ENCODE assay signal across 22 cellular contexts in genomic region chr10:97643586-97643985, GRCh38. TPM values are rescaled to one million over a fixed set of nuclear protein-coding genes. Genes with fewer than 3 reads are reported as not detected.
DNase-seq lines count a peak whose midpoint lies in the region; ATAC-seq and TF ChIP-seq lines count a peak whose summit lies in the region.
"Had no signal": no experiment of that assay in that cellular context is flagged by ENCODE, and none has a peak within 500 bp of the region (broad histone marks: within the 10 kb centered on the region; RNA-seq: fewer than 3 reads in every experiment).

No MANE protein-coding gene starts in this region.

- POLR2A ChIA-PET in OCI-LY7 (lab: Charles Lee), result no interaction called here

- TF ChIP-seq CTCF in OCI-LY7 (conservative IDR thresholded peaks at IDR 0.05; ENCODE audit: low read length) (no peak), retinal pigment epithelial cell (conservative IDR thresholded peaks at IDR 0.05; ENCODE audit: low read depth, low read length) (no peak)

- no peaks in the 10 kb centered on the region for H3K9me3 Mint-ChIP-seq in activated naive CD8-positive, alpha-beta T cell (ENCODE audit: low read depth)
- no peaks in the 10 kb centered on the region for H3K9me3 Mint-ChIP-seq in activated naive CD8-positive, alpha-beta T cell treated with anti-CD3 and anti-CD28 coated beads for 36 hours
- no peaks in the 10 kb centered on the region for H3K9me3 Mint-ChIP-seq in effector memory CD8-positive, alpha-beta T cell

- no peak overlapping the region for H3K4me2 ChIP-seq in OCI-LY7 (ENCODE audit: low read length)

- intact Hi-C loops in OCI-LY7 (cut with micrococcal nuclease; ENCODE audit: unreplicated experiment), result no loop called here

- peaks cover 10% of the 10 kb centered on the region; the same call in 1 of the 2 replicates for H3K79me2 ChIP-seq in OCI-LY7 (ENCODE audit: insufficient read depth, low read depth, low read length)

- H3K36me3 ChIP-seq in OCI-LY7 (ENCODE audit: insufficient read depth, low read length), result peaks cover 12% of the 10 kb centered on the region

- TSS peak; percentile 46 for BruUV-seq in OCI-LY7 (replicated peaks; lab: Mats Ljungman, UMichigan)

- DNase-seq in activated naive CD8-positive, alpha-beta T cell treated with anti-CD3 and anti-CD28 coated beads for 36 hours, result no peak
- no peak for DNase-seq in OCI-LY7 (ENCODE audit: low spot score)
- no peak for DNase-seq in effector memory CD8-positive, alpha-beta T cell
- DNase-seq in retinal pigment epithelial cell (ENCODE audit: low read depth), result no peak
- DNase-seq in KBM-7, result no peak
- no peak for DNase-seq in substantia nigra (lab: John Stamatoyannopoulos, UW)
- DNase-seq: activated effector memory CD4-positive, alpha-beta T cell treated with anti-CD3 and anti-CD28 coated beads, Interleukin-2, amount 50 U/mL, for 16 hours; amygdala; Calu3; cerebellar nuclear complex; effector memory CD4-positive, alpha-beta T cell; heart right ventricle; Karpas-422; NCI-H1105 treated with DMSO at 0.1 percent for 48 hours; psoas muscle; RPMI8226; spleen; SW 1271; testis had no signal

- no peaks in the 10 kb centered on the region for H3K27me3 Mint-ChIP-seq in activated naive CD8-positive, alpha-beta T cell
- no peaks in the 10 kb centered on the region for H3K27me3 Mint-ChIP-seq in activated naive CD8-positive, alpha-beta T cell treated with anti-CD3 and anti-CD28 coated beads for 36 hours
- H3K27me3 Mint-ChIP-seq in effector memory CD8-positive, alpha-beta T cell, result no peaks in the 10 kb centered on the region

- in situ Hi-C loops in KBM-7 (cut with MboI; ENCODE audit: low pct_unique_long_range_greater_than_20kb, low sequenced_read_pairs), result no loop called here

- H3K36me3 Mint-ChIP-seq in activated naive CD8-positive, alpha-beta T cell, result peaks cover 9% of the 10 kb centered on the region
- H3K36me3 Mint-ChIP-seq in activated naive CD8-positive, alpha-beta T cell treated with anti-CD3 and anti-CD28 coated beads for 36 hours, result peaks cover 13% of the 10 kb centered on the region
- H3K36me3 Mint-ChIP-seq in effector memory CD8-positive, alpha-beta T cell (ENCODE audit: insufficient read depth), result peaks cover 19% of the 10 kb centered on the region

- ATAC-seq in effector memory CD8-positive, alpha-beta T cell (replicated peaks), result no peak
- no peak for ATAC-seq in HG03175 (IDR thresholded peaks at IDR 0.05; ENCODE audit: unreplicated experiment)
- ATAC-seq: heart right ventricle, psoas muscle had no signal

- no peaks in the 10 kb centered on the region for H3K9me2 ChIP-seq in OCI-LY7 (ENCODE audit: insufficient read depth, low read length)

- H3K27ac ChIP-seq in OCI-LY7 (ENCODE audit: low read depth, low read length, poor library complexity, severe bottlenecking) (no peak overlapping the region), substantia nigra (ENCODE audit: low read depth, low read length, poor library complexity, severe bottlenecking) (no peak overlapping the region)
- H3K27ac ChIP-seq: heart right ventricle, psoas muscle, spleen, testis had no signal

- H3K9me3 ChIP-seq in OCI-LY7 (ENCODE audit: low read length), result no peaks in the 10 kb centered on the region
- H3K9me3 ChIP-seq: heart right ventricle, psoas muscle, spleen, testis had no signal

- H3K27ac Mint-ChIP-seq in activated naive CD8-positive, alpha-beta T cell, result no peak overlapping the region
- H3K27ac Mint-ChIP-seq in activated naive CD8-positive, alpha-beta T cell treated with anti-CD3 and anti-CD28 coated beads for 36 hours, result no peak overlapping the region
- H3K27ac Mint-ChIP-seq in effector memory CD8-positive, alpha-beta T cell, result peak overlapping the region in 1 of 2 donors; percentile 91

- no peak overlapping the region for H2AFZ ChIP-seq in OCI-LY7 (ENCODE audit: low read length)

- H3K4me1 ChIP-seq in OCI-LY7 (ENCODE audit: insufficient read depth, low read length, poor library complexity, severe bottlenecking), result peaks cover 15% of the 10 kb centered on the region
- H3K4me1 ChIP-seq: testis had no signal

- CTCF ChIA-PET in OCI-LY7 (lab: Charles Lee; ENCODE audit: unreplicated experiment), result no interaction called here

- peak overlapping the region; percentile 11 for H3K4me3 Mint-ChIP-seq in activated naive CD8-positive, alpha-beta T cell
- H3K4me3 Mint-ChIP-seq in activated naive CD8-positive, alpha-beta T cell treated with anti-CD3 and anti-CD28 coated beads for 36 hours, result no peak overlapping the region
- peak overlapping the region; percentile 90 to 97 for H3K4me3 Mint-ChIP-seq in effector memory CD8-positive, alpha-beta T cell

- H3K4me3 ChIP-seq in OCI-LY7 (ENCODE audit: low read depth, low read length, poor library complexity, severe bottlenecking) (no peak overlapping the region), retinal pigment epithelial cell (ENCODE audit: low read length) (peak overlapping the region; percentile 20)
- H3K4me3 ChIP-seq: heart right ventricle, psoas muscle, spleen, testis had no signal

- H3K4me1 Mint-ChIP-seq in activated naive CD8-positive, alpha-beta T cell (ENCODE audit: low read depth), result peaks cover 35% of the 10 kb centered on the region
- H3K4me1 Mint-ChIP-seq in activated naive CD8-positive, alpha-beta T cell treated with anti-CD3 and anti-CD28 coated beads for 36 hours, result peaks cover 28% of the 10 kb centered on the region
- H3K4me1 Mint-ChIP-seq in effector memory CD8-positive, alpha-beta T cell (ENCODE audit: low read depth in 2 of 2), result peaks cover 24 to 41% of the 10 kb centered on the region in 2 donors

- H4K20me1 ChIP-seq in OCI-LY7 (ENCODE audit: insufficient read depth, low read length), result peaks cover 10% of the 10 kb centered on the region; the same call in 1 of the 2 replicates

RNA-seq across cellular contexts. Expression of gene PI4K2A, which starts 3.1 kb away (rescaled TPM):
- 10 to 100 TPM; 10.8 to 11.7 TPM for total RNA-seq in activated naive CD8-positive, alpha-beta T cell treated with anti-CD3 and anti-CD28 coated beads for 36 hours
- 8.0 and 9.2 TPM in 2 replicates for total RNA-seq in OCI-LY7 (2014; rRNA removed; shearing (Covaris generic))
- 11.9 and 12.7 TPM in 2 replicates for total RNA-seq in OCI-LY7 (2022)

RNA-seq across cellular contexts. Expression of gene MORN4, which starts 10.3 kb away (rescaled TPM):
- 1 to 10 TPM; 3.0 to 3.4 TPM for total RNA-seq in activated naive CD8-positive, alpha-beta T cell treated with anti-CD3 and anti-CD28 coated beads for 36 hours
- 2.4 and 2.9 TPM in 2 replicates for total RNA-seq in OCI-LY7 (2014; rRNA removed; shearing (Covaris generic))
- total RNA-seq in OCI-LY7 (2022), result 5.4 TPM in 2 replicates

RNA-seq across cellular contexts. Expression of gene AVPI1, which starts 43.5 kb away (rescaled TPM):
- 1 to 10 TPM; 3.1 to 3.2 TPM for total RNA-seq in activated naive CD8-positive, alpha-beta T cell treated with anti-CD3 and anti-CD28 coated beads for 36 hours
- 2.8 and 4.6 TPM in 2 replicates for total RNA-seq in OCI-LY7 (2014; rRNA removed; shearing (Covaris generic))
- 2.1 and 3.2 TPM in 2 replicates for total RNA-seq in OCI-LY7 (2022)

RNA-seq across cellular contexts. Expression of gene C10orf62, which starts 54.1 kb away (rescaled TPM):
- total RNA-seq in activated naive CD8-positive, alpha-beta T cell treated with anti-CD3 and anti-CD28 coated beads for 36 hours, result not detected
- not detected in 2 replicates for total RNA-seq in OCI-LY7 (2014; rRNA removed; shearing (Covaris generic))
- not detected in 2 replicates for total RNA-seq in OCI-LY7 (2022)
- total RNA-seq: lung microvascular endothelial cell, spleen had no signal

RNA-seq across cellular contexts. Expression of gene HOGA1, which starts 59.4 kb away (rescaled TPM):
- not detected for total RNA-seq in activated naive CD8-positive, alpha-beta T cell treated with anti-CD3 and anti-CD28 coated beads for 36 hours
- not detected in 2 replicates for total RNA-seq in OCI-LY7 (2014; rRNA removed; shearing (Covaris generic))
- total RNA-seq in OCI-LY7 (2022), result 0.25 TPM in 1 of 2 replicates, not detected in the other
